28 cellular contexts compared by ENCODE assay signal in genomic region chr3:17969985-17970568, GRCh38.
"Had no signal": no experiment of that assay in that cellular context is flagged by ENCODE, and none has a peak within 500 bp of the region (broad histone marks: within the 10 kb centered on the region; RNA-seq: fewer than 3 reads in every experiment).

No MANE protein-coding gene starts in this region.

- H3K27ac ChIP-seq: adrenal gland, body of pancreas, colonic mucosa, dorsolateral prefrontal cortex, gastroesophageal sphincter, hepatocyte, left ventricle myocardium inferior, spleen, thoracic aorta, vagina, WERI-Rb-1 had no signal

- ATAC-seq: activated CD4-positive, CD25-positive, alpha-beta regulatory T cell treated with anti-CD3 and anti-CD28 coated beads, Interleukin-2, amount 50 U/mL, for 24 hours; body of pancreas; gastroesophageal sphincter; mucosa of descending colon; right cardiac atrium; stimulated activated naive CD8-positive, alpha-beta T cell treated with anti-CD3 and anti-CD28 coated beads, Interleukin-15, Interleukin-2, amounts not matched to agents 100 U/mL and 50 U/mL, for 24 hours had no signal

- H3K4me3 ChIP-seq: adrenal gland, body of pancreas, colonic mucosa, dorsolateral prefrontal cortex, gastroesophageal sphincter, hepatocyte, left ventricle myocardium inferior, lung, mucosa of descending colon, spleen, thoracic aorta, vagina had no signal

- FAIRE-seq: TTC549 had no signal

- H2AFZ ChIP-seq: hepatocyte had no signal

- H3K27me3 ChIP-seq: adrenal gland, body of pancreas, colonic mucosa, dorsolateral prefrontal cortex, gastroesophageal sphincter, hepatocyte, vagina had no signal

- DNase-seq: activated CD4-positive, alpha-beta T cell treated with anti-CD3 and anti-CD28 coated beads for 48 hours; activated CD4-positive, alpha-beta T cell treated with anti-CD3 and anti-CD28 coated beads, Interleukin-2, amount 50 U/mL, for 48 hours; activated CD8-positive, alpha-beta memory T cell treated with anti-CD3 and anti-CD28 coated beads for 24 hours; activated effector memory CD4-positive, alpha-beta T cell treated with Interleukin-2 at 50 U/mL for 16 hours; activated naive CD4-positive, alpha-beta T cell treated with Interleukin-2 at 50 U/mL for 16 hours; adrenal gland; aorta; body of pancreas; colonic mucosa; dorsolateral prefrontal cortex; effector memory CD4-positive, alpha-beta T cell; islet precursor cell; left ventricle myocardium inferior; mesendoderm; mucosa of descending colon; posterior cingulate gyrus; right cardiac atrium; spleen; stimulated activated naive CD8-positive, alpha-beta T cell treated with anti-CD3 and anti-CD28 coated beads, Interleukin-15, Interleukin-2, amounts not matched to agents 100 U/mL and 50 U/mL, for 24 hours; T-helper 9 cell; WERI-Rb-1 had no signal

- H3K79me2 ChIP-seq: hepatocyte had no signal

- H3K9me3 ChIP-seq: adrenal gland, body of pancreas, colonic mucosa, gastroesophageal sphincter, left ventricle myocardium inferior, mucosa of descending colon, spleen, thoracic aorta, vagina had no signal

- H3K4me1 ChIP-seq: adrenal gland, colonic mucosa, left ventricle myocardium inferior, spleen had no signal

- H3K36me3 ChIP-seq: adrenal gland, colonic mucosa, gastroesophageal sphincter, left ventricle myocardium inferior, spleen, thoracic aorta, vagina, WERI-Rb-1 had no signal

- H3K4me2 ChIP-seq: hepatocyte had no signal
